8 cellular contexts compared by ENCODE assay signal in the genomic region with DNA sequence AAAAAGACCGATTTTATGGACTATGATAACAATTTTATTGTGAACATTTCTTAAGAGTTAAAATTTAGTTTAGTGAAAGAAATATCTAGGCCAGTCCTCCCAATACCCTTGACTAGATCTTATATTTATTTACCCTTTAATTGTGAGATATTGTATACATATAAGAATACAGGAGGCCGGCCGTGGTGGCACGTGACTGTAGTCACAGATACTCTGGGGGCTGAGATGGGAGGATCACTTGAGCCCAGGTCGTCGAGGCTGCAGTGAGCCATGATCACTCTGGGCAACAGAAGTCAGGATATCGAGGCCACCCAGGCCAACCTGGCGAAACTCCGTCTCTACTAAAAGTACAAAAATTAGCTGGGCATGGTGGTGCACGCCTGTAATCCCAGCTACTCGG. TPM values are rescaled to one million over a fixed set of nuclear protein-coding genes. Genes with fewer than 3 reads are reported as not detected.
DNase-seq lines count a peak whose midpoint lies in the region; ATAC-seq, FAIRE-seq and TF ChIP-seq lines count a peak whose summit lies in the region.

No MANE protein-coding gene starts in this region.

- H4K20me1 ChIP-seq in DOHH2 (ENCODE audit: control insufficient read depth, insufficient read depth, low read depth, low read length): no peaks in the 10 kb centered on the region

- H3K27me3 ChIP-seq in DOHH2 (ENCODE audit: control insufficient read depth, low read length) (no peaks in the 10 kb centered on the region), dorsolateral prefrontal cortex (no peaks in the 10 kb centered on the region), pancreas (no peaks in the 10 kb centered on the region)

- peak overlapping the region; percentile 94 for H3K4me2 ChIP-seq in DOHH2 (ENCODE audit: low read length)

- DNase-seq in NCI-H2227 treated with DMSO at 0.1 percent for 48 hours (lab: John Stamatoyannopoulos, UW) (peak; percentile 30), dorsolateral prefrontal cortex (peak in 1 of 10 donors; percentile 5), pancreas (peak in 1 of 6 donors; percentile 50), SKM-1 treated with dmso at 0.1 percent for 144 hours (lab: John Stamatoyannopoulos, UW; ENCODE audit: unreplicated experiment) (no peak), SW480 (ENCODE audit: low spot score) (no peak)
- DNase-seq in central memory CD4-positive, alpha-beta T cell: no peak
- no peak for DNase-seq in activated CD4-positive, CD25-positive, alpha-beta regulatory T cell treated with anti-CD3 and anti-CD28 coated beads, Interleukin-2, amount 50 U/mL, for 72 hours

- H3K4me1 ChIP-seq in DOHH2 (ENCODE audit: control insufficient read depth, low read length) (peaks cover 62% of the 10 kb centered on the region), pancreas (peaks cover 0 to 6% (median 3%) of the 10 kb centered on the region in 3 donors)

- no peak for FAIRE-seq in pancreas (lab: Jason Lieb, UNC)

- H3K9me2 ChIP-seq in DOHH2 (replicated peaks; ENCODE audit: control insufficient read depth, low read length): no peaks in the 10 kb centered on the region

- H3K27ac ChIP-seq in DOHH2 (ENCODE audit: low read depth, low read length): peak overlapping the region; percentile 91
- peak overlapping the region in 29 of 59 donors; percentile 27 to 94 (median 81) for H3K27ac ChIP-seq in dorsolateral prefrontal cortex
- H3K27ac ChIP-seq in pancreas: peak overlapping the region in 3 of 4 donors; percentile 62 to 78 (median 77)

- H3F3A ChIP-seq in DOHH2 (ENCODE audit: control insufficient read depth, insufficient read depth): peaks cover 13% of the 10 kb centered on the region

- no peaks in the 10 kb centered on the region for H3K9me3 ChIP-seq in DOHH2 (ENCODE audit: control insufficient read depth, insufficient read depth, low read length)
- H3K9me3 ChIP-seq in pancreas: no peaks in the 10 kb centered on the region

- ATAC-seq in pancreas: no peak

- H3K4me3 ChIP-seq in DOHH2 (ENCODE audit: low read length) (peak overlapping the region; percentile 98), dorsolateral prefrontal cortex (peak overlapping the region; percentile 62 to 99 (median 92)), pancreas (peak overlapping the region in 3 of 4 donors; percentile 69 to 92 (median 85))

- TF ChIP-seq CTCF in DOHH2 (IDR thresholded peaks at IDR 0.05; ENCODE audit: low read depth, low read length, poor library complexity, severe bottlenecking): no peak
- TF ChIP-seq CTCF in dorsolateral prefrontal cortex (IDR thresholded peaks at IDR 0.05 in 54 of 56, conservative IDR thresholded peaks at IDR 0.05 in 2 of 56; ENCODE audit: low read depth in 1 of 56, partially characterized antibody in 56 of 56): no peak
- no peak for TF ChIP-seq CTCF in pancreas (IDR thresholded peaks at IDR 0.05)

- 59 to 62% methylated on average over 11 of the region's 11 CpGs for WGBS in pancreas, 2 donors

- H3K36me3 ChIP-seq in DOHH2 (ENCODE audit: control insufficient read depth, low read length): peaks cover 34% of the 10 kb centered on the region
- peaks cover 0 to 5% (median 3%) of the 10 kb centered on the region in 3 donors for H3K36me3 ChIP-seq in pancreas

- H3K79me2 ChIP-seq in DOHH2 (ENCODE audit: control insufficient read depth, low read length): peaks cover 42% of the 10 kb centered on the region

- intact Hi-C loops in dorsolateral prefrontal cortex (cut with DNase I): loop anchor here (2.0 to 10.0 kb wide), 6 partner anchors 51 to 529 kb away; a partner anchor contains a TSS
- intact Hi-C loops in pancreas (cut with DNase I): no loop called here

RNA-seq across cellular contexts. Expression of a gene that starts 0.8 kb away (rescaled TPM):
- total RNA-seq in dorsolateral prefrontal cortex: 10 to 100 TPM; 51.4 to 80.5 (median 65.4) TPM
- 10 to 100 TPM; 16.6 to 21.2 (median 17.2) TPM for total RNA-seq in pancreas
- 10 to 100 TPM; 11.9 to 21.3 TPM for polyA plus RNA-seq in pancreas

RNA-seq across cellular contexts. Expression of a gene that starts 8.0 kb away (rescaled TPM):
- 10 to 100 TPM in 62 of 120 experiments, 1 to 10 TPM in 58; 3.6 to 26.3 (median 10.6) TPM for total RNA-seq in dorsolateral prefrontal cortex
- total RNA-seq in pancreas: 10 to 100 TPM in 1 of 6 donors, 1 to 10 TPM in 5; 4.9 to 10.8 (median 7.4) TPM
- polyA plus RNA-seq in pancreas: 10 to 100 TPM; 13.8 to 21.4 TPM

RNA-seq across cellular contexts. Expression of a gene that starts 14.0 kb away (rescaled TPM):
- total RNA-seq in dorsolateral prefrontal cortex (1 to 10 TPM in 53 of 120 experiments, under 1 TPM in 65, not detected in 2; 0.17 to 3.6 (median 0.96) TPM), pancreas (under 1 TPM in 5 of 6 donors, not detected in 1; 0.06 to 0.23 (median 0.12) TPM)
- under 1 TPM; 0.16 to 0.46 TPM for polyA plus RNA-seq in pancreas

RNA-seq across cellular contexts. Expression of a gene that starts 51.1 kb away (rescaled TPM):
- total RNA-seq in dorsolateral prefrontal cortex (10 to 100 TPM; 17.6 to 48.7 (median 30.8) TPM), pancreas (10 to 100 TPM in 2 of 6 donors, 1 to 10 TPM in 4; 7.4 to 14.4 (median 8.2) TPM)
- polyA plus RNA-seq in pancreas: 10 to 100 TPM; 19.0 to 27.3 TPM

RNA-seq across cellular contexts. Expression of a gene that starts 51.5 kb away (rescaled TPM):
- total RNA-seq in dorsolateral prefrontal cortex: 10 to 100 TPM; 17.9 to 54.4 (median 34.3) TPM
- total RNA-seq in pancreas: 10 to 100 TPM; 12.2 to 23.1 (median 14.8) TPM
- polyA plus RNA-seq in pancreas: 10 to 100 TPM; 54.9 to 57.6 TPM

Comparison
In these comparisons a context has a peak if more than half of its experiments do, and no peak if none do; other contexts are left out.
1. intact Hi-C loops: an anchor here in dorsolateral prefrontal cortex (2.0 to 10.0 kb wide); none called in pancreas.